ENCODE assay signal across 7 cellular contexts in the genomic region with DNA sequence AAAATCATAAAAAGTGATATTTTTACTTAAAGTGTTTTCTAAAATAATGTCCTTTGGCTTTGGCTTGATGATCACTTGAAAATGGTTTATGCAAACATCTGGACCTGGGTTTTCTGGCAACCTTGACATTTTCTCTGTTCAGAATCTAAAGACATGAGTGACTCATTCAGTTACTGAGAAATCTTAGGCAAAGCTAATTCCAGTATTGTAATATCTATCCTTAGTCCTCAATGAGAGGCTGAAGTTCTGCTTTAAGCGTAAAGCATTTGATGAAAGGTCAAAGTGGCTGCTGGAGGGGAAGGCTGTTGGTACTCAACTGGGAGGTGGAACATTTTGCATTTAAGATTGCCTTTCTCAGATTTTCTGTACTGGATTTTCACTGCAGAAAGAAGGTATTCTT. TPM values are rescaled to one million over a fixed set of nuclear protein-coding genes. Genes with fewer than 3 reads are reported as not detected.
DNase-seq lines count a peak whose midpoint lies in the region; FAIRE-seq and TF ChIP-seq lines count a peak whose summit lies in the region.

No MANE protein-coding gene starts in this region.

- H2AK5ac ChIP-seq in H9 (ENCODE audit: insufficient read length, low read length) = no peak overlapping the region

- no peak for FAIRE-seq in small intestine (lab: Jason Lieb, UNC)

- peak overlapping the region in 1 of 3 experiments; percentile 70; a peak in 1 of 7 replicates for H3K27ac Mint-ChIP-seq in H9

- peaks cover 3 to 8% of the 10 kb centered on the region in 2 experiments; a peak in 2 of 5 replicates for H3K9me3 Mint-ChIP-seq in H9

- H3K4me1 ChIP-seq in H9 (ENCODE audit: insufficient read depth, low read length) (peaks cover 9% of the 10 kb centered on the region; the same call in 1 of the 2 replicates), SJCRH30 (peaks cover 6% of the 10 kb centered on the region), esophagus squamous epithelium (peaks cover 24 to 68% (median 38%) of the 10 kb centered on the region in 3 donors), small intestine (ENCODE audit: control insufficient read depth in 2 of 2, insufficient read depth in 1 of 2, low read depth in 1 of 2, low read length in 1 of 2) (peaks cover 14 to 24% of the 10 kb centered on the region in 2 donors)

- H3K27me3 Mint-ChIP-seq in H9 (ENCODE audit: low read depth) = no peaks in the 10 kb centered on the region; the same call in 1 of the 2 replicates

- H3K23ac ChIP-seq in H9 (ENCODE audit: insufficient read length, low read depth, low read length) = no peak overlapping the region

- no peak overlapping the region for H2AFZ ChIP-seq in H9 (ENCODE audit: low read length)

- DNase-seq in H9 = no peak
- peak in 1 of 2 experiments; percentile 15 for DNase-seq in SJCRH30
- DNase-seq in esophagus squamous epithelium (lab: John Stamatoyannopoulos, UW) = no peak
- peak; percentile 63 for DNase-seq in small intestine
- DNase-seq in DMS79 (lab: John Stamatoyannopoulos, UW) = no peak
- no peak for DNase-seq in HPDE6-E6E7 (ENCODE audit: extremely low spot score)
- DNase-seq in NCI-H82 (lab: John Stamatoyannopoulos, UW) = no peak

- no peak for TF ChIP-seq POLR2A in esophagus squamous epithelium (IDR thresholded peaks at IDR 0.05)

- no peak for TF ChIP-seq CTCF in H9 (conservative IDR thresholded peaks at IDR 0.05)
- TF ChIP-seq CTCF in esophagus squamous epithelium (IDR thresholded peaks at IDR 0.05) = no peak

- H2BK5ac ChIP-seq in H9 (ENCODE audit: insufficient read length, low read length) = no peak overlapping the region

- no peak overlapping the region for H2BK120ac ChIP-seq in H9 (ENCODE audit: low read depth, low read length, poor library complexity, severe bottlenecking)

- no peak overlapping the region for H4K91ac ChIP-seq in H9 (ENCODE audit: insufficient read length, low read depth, low read length)

- no peak overlapping the region for H3K14ac ChIP-seq in H9 (ENCODE audit: insufficient read depth, low read length)

- H3K23me2 ChIP-seq in H9 (ENCODE audit: insufficient read length, low read depth, low read length, poor library complexity, severe bottlenecking) = peaks cover 8% of the 10 kb centered on the region

- H3K27me3 ChIP-seq in H9 (ENCODE audit: insufficient read depth, low read length) (no peaks in the 10 kb centered on the region), SJCRH30 (no peaks in the 10 kb centered on the region), esophagus squamous epithelium (no peaks in the 10 kb centered on the region), small intestine (ENCODE audit: control insufficient read depth in 2 of 2, insufficient read depth in 2 of 2, low read length in 2 of 2) (no peaks in the 10 kb centered on the region)

- no peak overlapping the region for H3K27ac ChIP-seq in H9 (ENCODE audit: insufficient read length, low read depth, low read length)
- no peak overlapping the region for H3K27ac ChIP-seq in SJCRH30
- no peak overlapping the region for H3K27ac ChIP-seq in esophagus squamous epithelium
- H3K27ac ChIP-seq in small intestine (ENCODE audit: low read depth in 1 of 2, low read length in 1 of 2) = no peak overlapping the region

- no peak overlapping the region for H2BK15ac ChIP-seq in H9 (ENCODE audit: low read depth, low read length)

- intact Hi-C loops in esophagus squamous epithelium (cut with DNase I) = no loop called here

- H3K79me2 ChIP-seq in H9 (ENCODE audit: insufficient read depth, low read length) = peaks cover 40% of the 10 kb centered on the region; the same call in 1 of the 2 replicates

- no peak overlapping the region for H3K56ac ChIP-seq in H9 (ENCODE audit: insufficient read length, low read depth, low read length)

- no CpG with 5 or more reads among the region's 1 CpG for WGBS in H9 (ENCODE audit: extremely low coverage, insufficient read length, low lambda C conversion rate)
- 25 to 35% methylated on average over 1 of the region's 1 CpG for WGBS in esophagus squamous epithelium, 2 donors
- 11 to 33% (median 22%) methylated on average over 1 of the region's 1 CpG for WGBS in small intestine, 3 donors

- H3K4me3 ChIP-seq in SJCRH30 (peak overlapping the region; percentile 73), esophagus squamous epithelium (peak overlapping the region in 3 of 4 donors; percentile 73 to 94 (median 83)), small intestine (ENCODE audit: low read depth in 1 of 2, low read length in 2 of 2) (peak overlapping the region in 1 of 2 donors; percentile 91)

- no peaks in the 10 kb centered on the region for H4K20me1 ChIP-seq in H9 (ENCODE audit: control insufficient read depth, insufficient read depth, insufficient read length)

- H3K79me1 ChIP-seq in H9 (ENCODE audit: insufficient read depth, low read depth, low read length, poor library complexity, severe bottlenecking) = peaks cover 3% of the 10 kb centered on the region

- no peak overlapping the region for H4K5ac ChIP-seq in H9 (ENCODE audit: insufficient read length, low read depth, low read length)

- H4K8ac ChIP-seq in H9 (replicated peaks; ENCODE audit: insufficient read length, low read depth, low read length) = no peak overlapping the region

- H3K36me3 ChIP-seq in SJCRH30 (no peaks in the 10 kb centered on the region), esophagus squamous epithelium (no peaks in the 10 kb centered on the region), small intestine (ENCODE audit: control insufficient read depth in 2 of 2, insufficient read depth in 2 of 2, low read length in 2 of 2) (no peaks in the 10 kb centered on the region)

- H3K4me1 Mint-ChIP-seq in H9 = peaks cover 53 to 61% of the 10 kb centered on the region in 2 experiments

- peak overlapping the region; percentile 96 for H3K4me2 ChIP-seq in H9 (ENCODE audit: insufficient read depth, insufficient read length, low read length)

- peak overlapping the region; percentile 94 to 97 for H3K4me3 Mint-ChIP-seq in H9

- H2BK20ac ChIP-seq in H9 (ENCODE audit: low read depth, low read length, poor library complexity, severe bottlenecking) = no peak overlapping the region

- H3T11ph ChIP-seq in H9 (ENCODE audit: low read length) = no peak overlapping the region

- no peak overlapping the region for H3K4ac ChIP-seq in H9 (ENCODE audit: low read depth, low read length)

- H2BK12ac ChIP-seq in H9 (ENCODE audit: insufficient read length, low read depth, low read length) = no peak overlapping the region

- peaks cover 11 to 15% (median 12%) of the 10 kb centered on the region in 3 experiments; a peak in 5 of 7 replicates for H3K36me3 Mint-ChIP-seq in H9 (ENCODE audit: insufficient read depth in 1 of 3, low read depth in 3 of 3)

- H3K9me3 ChIP-seq in H9 (ENCODE audit: control insufficient read depth, low read depth, low read length) = no peaks in the 10 kb centered on the region
- H3K9me3 ChIP-seq in SJCRH30 (replicated peaks) = no peaks in the 10 kb centered on the region
- H3K9me3 ChIP-seq in esophagus squamous epithelium = peaks cover 0 to 7% (median 0%) of the 10 kb centered on the region in 3 donors
- no peaks in the 10 kb centered on the region for H3K9me3 ChIP-seq in small intestine (ENCODE audit: control insufficient read depth, low read depth)

- no peak overlapping the region for H3K18ac ChIP-seq in H9 (ENCODE audit: insufficient read length, low read depth, low read length)

- no peak overlapping the region for H3K9ac ChIP-seq in H9 (ENCODE audit: extremely low read depth, insufficient read length, low read length)

RNA-seq across cellular contexts. Expression of gene MAN2A1, which starts 2.3 kb away (rescaled TPM):
- total RNA-seq in H9 (2021) = 78.0 and 80.3 TPM in 2 replicates
- total RNA-seq in SJCRH30 (2014; rRNA removed; shearing (Covaris generic)) = 40.8 and 45.8 TPM in 2 replicates
- total RNA-seq in esophagus squamous epithelium = 10 to 100 TPM; 27.4 to 40.1 (median 37.4) TPM
- polyA plus RNA-seq in small intestine = 10 to 100 TPM; 16.3 to 26.2 (median 17.3) TPM
